Comparison of ENCODE assay signal across 9 cellular contexts in genomic region chr13:26502826-26503225, GRCh38. TPM values are rescaled to one million over a fixed set of nuclear protein-coding genes. Genes with fewer than 3 reads are reported as not detected.
DNase-seq lines count a peak whose midpoint lies in the region; ATAC-seq and TF ChIP-seq lines count a peak whose summit lies in the region.
"Had no signal": no experiment of that assay in that cellular context is flagged by ENCODE, and none has a peak within 500 bp of the region (broad histone marks: within the 10 kb centered on the region; RNA-seq: fewer than 3 reads in every experiment).

No MANE protein-coding gene starts in this region.

- no peaks in the 10 kb centered on the region for H3K4me1 ChIP-seq in uterus

- no peaks in the 10 kb centered on the region for H3K9me3 ChIP-seq in uterus

- H3K36me3 ChIP-seq in uterus = no peaks in the 10 kb centered on the region

- TF ChIP-seq CTCF in foreskin fibroblast (IDR thresholded peaks at IDR 0.05; ENCODE audit: low read depth, low read length) (peak; percentile 11), uterus (IDR thresholded peaks at IDR 0.05) (no peak)

- no peaks in the 10 kb centered on the region for H3K27me3 ChIP-seq in uterus

- DNase-seq in HCEC 1CT (peak; percentile 65), foreskin fibroblast (peak; percentile 43 to 64), uterus (no peak), ecto neural progenitor cell (ENCODE audit: low spot score) (no peak)
- DNase-seq in activated CD4-positive, alpha-beta T cell treated with anti-CD3 and anti-CD28 coated beads for 4 hours = peak; percentile 13 to 34
- DNase-seq in stimulated activated CD4-positive, alpha-beta T cell treated with anti-CD3 and anti-CD28 coated beads, Interleukin-1b, Interleukin-23, amount 100 ng/mL, for 4 hours (ENCODE audit: low read depth in 2 of 2) = peak; percentile 4 to 9
- DNase-seq: MM.1S had no signal

- TF ChIP-seq POLR2A in uterus (IDR thresholded peaks at IDR 0.05) = no peak

- no peak overlapping the region for H3K27ac ChIP-seq in uterus

- ATAC-seq in GM21737 (IDR thresholded peaks at IDR 0.05; ENCODE audit: unreplicated experiment) (no peak), HG03565 (IDR thresholded peaks at IDR 0.05; ENCODE audit: unreplicated experiment) (no peak)

- intact Hi-C loops in uterus (cut with DNase I; ENCODE audit: low total_unique reads) = no loop called here

- H3K4me3 ChIP-seq in foreskin fibroblast (ENCODE audit: low read depth in 1 of 2, low read length in 2 of 2) = no peak overlapping the region
- no peak overlapping the region for H3K4me3 ChIP-seq in uterus

RNA-seq across cellular contexts. Expression of gene WASF3, which starts 54.7 kb away (rescaled TPM):
- 10 to 100 TPM in 3 of 4 donors, 1 to 10 TPM in 1; 5.9 to 37.5 (median 12.5) TPM for total RNA-seq in uterus

Comparison
In these comparisons a context has a peak if more than half of its experiments do, and no peak if none do; other contexts are left out.
1. DNase-seq: peak in HCEC 1CT (single experiment), activated CD4-positive, alpha-beta T cell treated with anti-CD3 and anti-CD28 coated beads for 4 hours (2 of 2), foreskin fibroblast (2 of 2) and stimulated activated CD4-positive, alpha-beta T cell treated with anti-CD3 and anti-CD28 coated beads, Interleukin-1b, Interleukin-23, amount 100 ng/mL, for 4 hours (2 of 2); none in uterus (0 of 2) and ecto neural progenitor cell (single experiment).